ENCODE assay signal across 8 cellular contexts in genomic region chrX:65534450-65535292, GRCh38. TPM values are rescaled to one million over a fixed set of nuclear protein-coding genes. Genes with fewer than 3 reads are reported as not detected.
DNase-seq lines count a peak whose midpoint lies in the region; ATAC-seq and TF ChIP-seq lines count a peak whose summit lies in the region.

LAS1L (minus strand) TSS chrX:65534787; CDS start chrX:65534715, 72 bp downstream.

- POLR2A ChIA-PET in activated CD4-positive, alpha-beta memory T cell treated with anti-CD3 and anti-CD28 coated beads for 36 hours (lab: Charles Lee): interaction anchor here (1.0 kb wide), 3 partner anchors 8 to 132 kb away, joined by 3 read pairs; no protein-coding TSS in a partner anchor

- no peak for TF ChIP-seq POLR2A in lower leg skin (IDR thresholded peaks at IDR 0.05)

- H3K27me3 ChIP-seq in duodenal mucosa (ENCODE audit: control insufficient read depth in 1 of 2, insufficient read depth in 2 of 2, low read length in 2 of 2): no peaks in the 10 kb centered on the region

- CTCF ChIA-PET in activated CD4-positive, alpha-beta memory T cell treated with anti-CD3 and anti-CD28 coated beads for 36 hours (lab: Charles Lee): no interaction called here

- no peaks in the 10 kb centered on the region for H3K9me3 Mint-ChIP-seq in activated CD4-positive, alpha-beta memory T cell treated with anti-CD3 and anti-CD28 coated beads for 36 hours

- 1 to 50% methylated on average over 26 to 50 of the region's 50 CpGs for WGBS in lower leg skin, 2 donors

- peak; percentile 98 for ATAC-seq in GM19438 (IDR thresholded peaks at IDR 0.05; ENCODE audit: low read depth, unreplicated experiment)
- peak; percentile 98 for ATAC-seq in HG03575 (IDR thresholded peaks at IDR 0.05; ENCODE audit: extremely low read depth, insufficient number of reproducible peaks, low FRiP score, unreplicated experiment)

- peak within 1 kb of the TSS; percentile 88 for H3K27ac Mint-ChIP-seq in activated CD4-positive, alpha-beta memory T cell treated with anti-CD3 and anti-CD28 coated beads for 36 hours

- H3K27ac ChIP-seq in duodenal mucosa (ENCODE audit: low read depth, low read length): no peak within 1 kb of the TSS

- intact Hi-C loops in activated CD4-positive, alpha-beta memory T cell treated with anti-CD3 and anti-CD28 coated beads for 36 hours (cut with micrococcal nuclease): loop anchor here (1.0 to 10.0 kb wide), 3 partner anchors 500 to 1140 kb away; partner anchors contain the start of genes MTMR8, ZC3H12B and ZC4H2
- intact Hi-C loops in lower leg skin (cut with DNase I; ENCODE audit: low total_unique reads): no loop called here

- H3K4me3 ChIP-seq in duodenal mucosa (ENCODE audit: low read depth in 1 of 2, low read length in 2 of 2) (peak within 1 kb of the TSS; percentile 95 to 97), lower leg skin (ENCODE audit: low read depth, poor library complexity, severe bottlenecking) (peak within 1 kb of the TSS; percentile 52)

- peaks cover 0 to 5% of the 10 kb centered on the region in 2 donors for H3K36me3 ChIP-seq in duodenal mucosa (ENCODE audit: control insufficient read depth in 1 of 2, insufficient read depth in 2 of 2, low read length in 2 of 2)

- no peak for TF ChIP-seq CTCF in lower leg skin (IDR thresholded peaks at IDR 0.05)

- DNase-seq in CD1c-positive myeloid dendritic cell (ENCODE audit: extremely low spot score) (peak; percentile 95), NCI-H82 treated with DMSO at 0.1 percent for 48 hours (lab: John Stamatoyannopoulos, UW; ENCODE audit: unreplicated experiment) (peak; percentile 86), lower leg skin (ENCODE audit: low spot score in 2 of 2) (peak; percentile 91 to 97)
- DNase-seq in activated CD4-positive, alpha-beta memory T cell treated with anti-CD3 and anti-CD28 coated beads for 36 hours: peak; percentile 95
- peak; percentile 75 to 80 for DNase-seq in stimulated activated CD4-positive, alpha-beta T cell treated with anti-CD3 and anti-CD28 coated beads, Interleukin-4, amount 100 ng/mL, for 48 hours (ENCODE audit: low read depth in 2 of 2)

- H3K4me3 Mint-ChIP-seq in activated CD4-positive, alpha-beta memory T cell treated with anti-CD3 and anti-CD28 coated beads for 36 hours: peak within 1 kb of the TSS; percentile 95

- no peaks in the 10 kb centered on the region for H3K27me3 Mint-ChIP-seq in activated CD4-positive, alpha-beta memory T cell treated with anti-CD3 and anti-CD28 coated beads for 36 hours

- peaks cover 9 to 15% of the 10 kb centered on the region in 2 donors for H3K4me1 ChIP-seq in duodenal mucosa (ENCODE audit: control insufficient read depth in 1 of 2, insufficient read depth in 2 of 2, low read length in 2 of 2)

- peaks cover 15% of the 10 kb centered on the region for H3K4me1 Mint-ChIP-seq in activated CD4-positive, alpha-beta memory T cell treated with anti-CD3 and anti-CD28 coated beads for 36 hours (ENCODE audit: low read depth)

- H3K36me3 Mint-ChIP-seq in activated CD4-positive, alpha-beta memory T cell treated with anti-CD3 and anti-CD28 coated beads for 36 hours: peaks cover 14% of the 10 kb centered on the region

- peak within 1 kb of the TSS; percentile 79 to 80 for H3K9ac ChIP-seq in duodenal mucosa (ENCODE audit: low read depth in 1 of 2, low read length in 2 of 2)

- H3K9me3 ChIP-seq in duodenal mucosa (ENCODE audit: control insufficient read depth in 1 of 2, low read length in 2 of 2): no peaks in the 10 kb centered on the region

RNA-seq across cellular contexts. Expression of gene LAS1L, which starts in this region (rescaled TPM):
- total RNA-seq in activated CD4-positive, alpha-beta memory T cell treated with anti-CD3 and anti-CD28 coated beads for 36 hours: 10 to 100 TPM; 56.7 to 57.9 TPM
- 10 to 100 TPM; 16.3 to 27.2 (median 21.0) TPM for total RNA-seq in lower leg skin
